9 cellular contexts compared by ENCODE assay signal in the genomic region with DNA sequence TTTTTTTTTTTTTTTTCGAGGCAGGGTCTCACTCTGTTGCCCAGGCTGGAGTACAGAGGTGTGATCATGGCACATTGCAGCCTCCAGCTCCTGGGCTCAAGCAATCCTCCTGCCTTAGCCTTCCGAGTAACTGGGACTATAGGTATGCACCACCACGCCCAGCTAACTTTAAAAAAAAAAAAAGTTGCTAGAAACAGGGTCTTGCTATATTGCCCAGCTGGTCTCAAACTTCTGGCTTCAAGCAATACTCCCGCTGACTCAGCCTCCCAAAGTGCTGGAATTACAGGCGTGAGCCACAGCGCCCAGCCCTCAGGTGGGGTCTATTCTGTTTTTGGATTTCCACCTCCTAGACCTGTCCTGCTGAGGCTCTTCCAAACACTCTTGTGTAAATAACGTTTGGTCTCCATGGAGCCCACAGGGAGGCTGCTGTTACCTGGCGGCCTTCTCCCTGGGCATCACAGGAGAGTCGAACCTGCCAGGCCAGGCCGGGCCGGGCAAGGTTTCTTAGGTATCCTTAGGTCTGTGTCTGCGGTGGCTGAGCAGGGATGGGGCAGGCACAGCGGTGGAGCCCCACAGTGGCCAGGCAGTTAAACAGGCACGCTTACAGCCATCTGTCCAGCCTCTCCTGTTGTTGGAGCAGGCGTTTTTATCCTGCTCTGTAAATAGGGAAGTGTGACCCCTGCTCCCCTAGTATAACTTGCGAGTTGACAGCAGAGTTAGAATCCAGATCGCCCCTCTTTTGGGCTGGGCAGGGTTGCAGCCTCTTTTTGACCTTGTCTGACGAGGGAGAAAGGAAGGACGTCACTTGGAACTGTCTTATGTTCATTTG. TPM values are rescaled to one million over a fixed set of nuclear protein-coding genes. Genes with fewer than 3 reads are reported as not detected.
DNase-seq lines count a peak whose midpoint lies in the region; ATAC-seq and TF ChIP-seq lines count a peak whose summit lies in the region.
"Had no signal": no experiment of that assay in that cellular context is flagged by ENCODE, and none has a peak within 500 bp of the region (broad histone marks: within the 10 kb centered on the region; RNA-seq: fewer than 3 reads in every experiment).

No MANE protein-coding gene starts in this region.

- intact Hi-C loops in Right ventricle myocardium inferior (cut with DNase I) (no loop called here), cardiac septum (cut with DNase I) (loop anchor here (5.0 kb wide), 1 partner anchor 86 kb away; the partner anchor contains the start of gene DDI2), mucosa of descending colon (cut with DNase I, micrococcal nuclease) (no loop called here), aorta (cut with DNase I) (no loop called here)

- ATAC-seq in Right ventricle myocardium inferior (peak; percentile 45), mucosa of descending colon (peak; percentile 92), aorta (ENCODE audit: low FRiP score) (peak; percentile 66), HG02763 (IDR thresholded peaks at IDR 0.05; ENCODE audit: unreplicated experiment) (no peak)

- peak overlapping the region; percentile 24 for H3K27ac Mint-ChIP-seq in endodermal cell

- H3K4me3 ChIP-seq in endodermal cell (ENCODE audit: low read length): no peak overlapping the region
- H3K4me3 ChIP-seq in mucosa of descending colon: no peak overlapping the region
- H3K4me3 ChIP-seq in aorta (ENCODE audit: low read length in 2 of 2): no peak overlapping the region

- TF ChIP-seq CTCF in endodermal cell (conservative IDR thresholded peaks at IDR 0.05): peak; percentile 56
- TF ChIP-seq CTCF in mucosa of descending colon (IDR thresholded peaks at IDR 0.05): no peak

- no peaks in the 10 kb centered on the region for H3K27me3 ChIP-seq in endodermal cell (ENCODE audit: control insufficient read depth, insufficient read depth, low read length, poor library complexity, severe bottlenecking)
- no peaks in the 10 kb centered on the region for H3K27me3 ChIP-seq in aorta (ENCODE audit: control insufficient read depth in 1 of 2, insufficient read depth in 2 of 2, low read length in 1 of 2)

- no peak overlapping the region for H3K9ac ChIP-seq in endodermal cell (ENCODE audit: extremely low read depth, low read length, poor library complexity, severe bottlenecking)

- no peaks in the 10 kb centered on the region for H3K9me3 ChIP-seq in endodermal cell (ENCODE audit: control insufficient read depth, low read length)
- no peaks in the 10 kb centered on the region for H3K9me3 ChIP-seq in mucosa of descending colon
- no peaks in the 10 kb centered on the region for H3K9me3 ChIP-seq in aorta (ENCODE audit: control insufficient read depth, low read length)

- no peak overlapping the region for H3K4me3 Mint-ChIP-seq in endodermal cell

- no peaks in the 10 kb centered on the region for H3K9me3 Mint-ChIP-seq in endodermal cell

- DNase-seq in Right ventricle myocardium inferior (ENCODE audit: missing footprints) (no peak), cardiac septum (ENCODE audit: low spot score) (no peak), endodermal cell (peak; percentile 77), mucosa of descending colon (peak in 2 of 3 donors; percentile 46 to 52), aorta (peak in 1 of 2 donors; percentile 82), SKM-1 treated with dmso at 0.1 percent for 144 hours (lab: John Stamatoyannopoulos, UW; ENCODE audit: unreplicated experiment) (no peak), activated gamma-delta T cell treated with Interleukin-2 at 50 U/mL for 16 hours (no peak)
- DNase-seq: NCI-H345 had no signal

- no peaks in the 10 kb centered on the region for H3K4me1 ChIP-seq in endodermal cell (ENCODE audit: control insufficient read depth, insufficient read depth, low read length)
- no peaks in the 10 kb centered on the region for H3K4me1 ChIP-seq in mucosa of descending colon (ENCODE audit: low read depth)
- H3K4me1 ChIP-seq in aorta (ENCODE audit: control insufficient read depth in 1 of 2, insufficient read depth in 2 of 2, low read length in 2 of 2): no peaks in the 10 kb centered on the region

- no peaks in the 10 kb centered on the region for H3K27me3 Mint-ChIP-seq in endodermal cell (ENCODE audit: insufficient read depth)

- peaks cover 37% of the 10 kb centered on the region for H3K36me3 Mint-ChIP-seq in endodermal cell (ENCODE audit: low read depth)

- WGBS in endodermal cell (ENCODE audit: insufficient coverage in 1 of 2, insufficient read length in 1 of 2), 2 experiments: 86 to 92% methylated on average over 11 to 19 of the region's 19 CpGs
- WGBS in aorta, 2 donors: 54 to 58% methylated on average over 18 to 19 of the region's 19 CpGs

- peak overlapping the region; percentile 36 for H3K27ac ChIP-seq in endodermal cell (ENCODE audit: low read depth, low read length)
- peak overlapping the region; percentile 16 to 60 for H3K27ac ChIP-seq in aorta (ENCODE audit: low read depth in 1 of 2, low read length in 2 of 2)

- H3K36me3 ChIP-seq in endodermal cell (ENCODE audit: control insufficient read depth, insufficient read depth, low read length) (peaks cover 11% of the 10 kb centered on the region), mucosa of descending colon (ENCODE audit: low read depth) (no peaks in the 10 kb centered on the region), aorta (ENCODE audit: control insufficient read depth in 1 of 2, insufficient read depth in 2 of 2, low read length in 1 of 2) (no peaks in the 10 kb centered on the region)

- H3K4me1 Mint-ChIP-seq in endodermal cell: no peaks in the 10 kb centered on the region

RNA-seq across cellular contexts. Expression of gene PLEKHM2, which starts 18.8 kb away (rescaled TPM):
- total RNA-seq in Right ventricle myocardium inferior: 91.4 TPM
- 93.1 TPM for total RNA-seq in cardiac septum
- 10 to 100 TPM; 46.9 to 50.4 TPM for total RNA-seq in endodermal cell
- polyA plus RNA-seq in endodermal cell (2013, experiment 1 of 2): 41.0 TPM
- polyA plus RNA-seq in endodermal cell (2013, experiment 2 of 2): 37.9 TPM
- 10 to 100 TPM; 32.2 to 57.3 (median 36.2) TPM for total RNA-seq in mucosa of descending colon
- total RNA-seq in aorta: 10 to 100 TPM; 81.4 to 81.7 TPM
- 10 to 100 TPM; 23.9 to 67.6 TPM for polyA plus RNA-seq in aorta

RNA-seq across cellular contexts. Expression of gene SLC25A34, which starts 33.1 kb away (rescaled TPM):
- total RNA-seq in Right ventricle myocardium inferior: 57.2 TPM
- 2.9 TPM for total RNA-seq in cardiac septum
- 1 to 10 TPM; 1.8 to 3.5 TPM for total RNA-seq in endodermal cell
- polyA plus RNA-seq in endodermal cell (2013, experiment 1 of 2): 1.4 TPM
- 0.95 TPM for polyA plus RNA-seq in endodermal cell (2013, experiment 2 of 2)
- 10 to 100 TPM in 1 of 3 donors, 1 to 10 TPM in 2; 6.4 to 15.7 (median 8.1) TPM for total RNA-seq in mucosa of descending colon
- total RNA-seq in aorta: 1 to 10 TPM; 2.5 to 4.3 TPM
- 1 to 10 TPM; 5.6 to 9.8 TPM for polyA plus RNA-seq in aorta

RNA-seq across cellular contexts. Expression of gene TMEM82, which starts 39.4 kb away (rescaled TPM):
- total RNA-seq in Right ventricle myocardium inferior (not detected), cardiac septum (not detected), endodermal cell (1 to 10 TPM in 1 of 2 donors, under 1 TPM in 1; 0.46 to 3.2 TPM), mucosa of descending colon (10 to 100 TPM in 2 of 3 donors, 1 to 10 TPM in 1; 8.0 to 19.7 (median 16.8) TPM), aorta (not detected)
- 0.36 TPM for polyA plus RNA-seq in endodermal cell (2013, experiment 1 of 2)
- not detected for polyA plus RNA-seq in endodermal cell (2013, experiment 2 of 2)
- polyA plus RNA-seq in aorta: 1 to 10 TPM in 1 of 2 donors, not detected in 1; 5.8 TPM

RNA-seq across cellular contexts. Expression of gene FBLIM1, which starts 55.7 kb away (rescaled TPM):
- 97.6 TPM for total RNA-seq in Right ventricle myocardium inferior
- total RNA-seq in cardiac septum: 40.6 TPM
- 10 to 100 TPM; 58.4 to 60.6 TPM for total RNA-seq in endodermal cell
- 26.4 TPM for polyA plus RNA-seq in endodermal cell (2013, experiment 1 of 2)
- polyA plus RNA-seq in endodermal cell (2013, experiment 2 of 2): 23.9 TPM
- 100 to 1,000 TPM; 154 to 268 (median 260) TPM for total RNA-seq in mucosa of descending colon
- 100 to 1,000 TPM; 418 to 507 TPM for total RNA-seq in aorta
- polyA plus RNA-seq in aorta: 100 to 1,000 TPM; 192 to 584 TPM

Comparison
In these comparisons a context has a peak if more than half of its experiments do, and no peak if none do; other contexts are left out.
1. DNase-seq: peak in endodermal cell (single experiment) and mucosa of descending colon (2 of 3); none in Right ventricle myocardium inferior (single experiment), cardiac septum (single experiment), SKM-1 treated with dmso at 0.1 percent for 144 hours (single experiment) and activated gamma-delta T cell treated with Interleukin-2 at 50 U/mL for 16 hours (single experiment).